22 cellular contexts compared by ENCODE assay signal in the genomic region with DNA sequence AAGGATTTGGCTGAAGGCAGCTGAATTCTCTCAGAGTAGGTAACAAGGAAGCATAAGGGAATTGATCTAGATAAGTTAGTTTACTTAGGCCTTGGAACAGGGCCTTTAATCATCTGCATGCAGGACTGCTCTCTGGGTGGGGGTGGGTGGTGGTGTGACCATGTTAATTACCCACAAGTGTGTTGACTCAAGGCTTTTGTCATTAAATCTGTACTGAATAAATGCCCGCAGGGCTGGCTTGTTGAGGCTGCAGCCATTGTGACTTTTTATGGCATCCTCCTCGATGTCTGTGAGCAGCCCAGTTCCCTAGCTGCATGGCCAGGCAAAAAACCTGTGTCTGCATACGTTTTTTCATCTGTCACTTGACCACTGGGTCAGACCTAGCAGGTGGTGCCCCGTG.
"Had no signal": no experiment of that assay in that cellular context is flagged by ENCODE, and none has a peak within 500 bp of the region (broad histone marks: within the 10 kb centered on the region; RNA-seq: fewer than 3 reads in every experiment).

No MANE protein-coding gene starts in this region.

- H3K4me3 ChIP-seq: breast epithelium, colonic mucosa, dorsolateral prefrontal cortex, esophagus muscularis mucosa, gastrocnemius medialis, pancreas, psoas muscle, right atrium auricular region, upper lobe of left lung had no signal

- H3K36me3 ChIP-seq: breast epithelium, colonic mucosa, esophagus muscularis mucosa, gastrocnemius medialis, pancreas, right atrium auricular region, upper lobe of left lung had no signal

- DNase-seq: activated CD4-positive, alpha-beta memory T cell treated with anti-CD3 and anti-CD28 coated beads for 36 hours; activated CD4-positive, alpha-beta T cell treated with anti-CD3 and anti-CD28 coated beads for 48 hours; activated CD4-positive, CD25-positive, alpha-beta regulatory T cell; activated effector memory CD4-positive, alpha-beta T cell treated with Interleukin-2 at 50 U/mL for 16 hours; activated naive CD4-positive, alpha-beta T cell treated with anti-CD3 and anti-CD28 coated beads for 36 hours; activated naive CD8-positive, alpha-beta T cell treated with anti-CD3 and anti-CD28 coated beads, Interleukin-2, amount 10 ng/mL, durations not matched to agents 7 days and 5 days; activated T-cell treated with anti-CD3 and anti-CD28 coated beads, Interleukin-2, amount 50 U/mL, for 72 hours; amniotic stem cell; colonic mucosa; dorsolateral prefrontal cortex; gastrocnemius medialis; hippocampal formation; left colon; pancreas; psoas muscle; stimulated activated CD4-positive, alpha-beta T cell treated with anti-CD3 and anti-CD28 coated beads, Interleukin-4, amount 100 ng/mL, for 24 hours; stimulated activated naive CD8-positive, alpha-beta T cell treated with anti-CD3 and anti-CD28 coated beads, Interleukin-15, Interleukin-2, amounts not matched to agents 100 U/mL and 50 U/mL, for 24 hours; T1000; upper lobe of left lung had no signal

- H3K27me3 ChIP-seq: breast epithelium, colonic mucosa, dorsolateral prefrontal cortex, esophagus muscularis mucosa, gastrocnemius medialis, pancreas, right atrium auricular region, upper lobe of left lung had no signal

- ATAC-seq: activated T-cell treated with anti-CD3 and anti-CD28 coated beads, Interleukin-2, amount 50 U/mL, for 72 hours; gastrocnemius medialis; left colon; pancreas; psoas muscle; stimulated activated naive CD8-positive, alpha-beta T cell treated with anti-CD3 and anti-CD28 coated beads, Interleukin-15, Interleukin-2, amounts not matched to agents 100 U/mL and 50 U/mL, for 24 hours had no signal

- H3K4me1 ChIP-seq: breast epithelium, colonic mucosa, esophagus muscularis mucosa, gastrocnemius medialis, pancreas, psoas muscle, right atrium auricular region, upper lobe of left lung had no signal

- H3K9me3 ChIP-seq: colonic mucosa, gastrocnemius medialis, pancreas, psoas muscle, right atrium auricular region had no signal
